Comparison of ENCODE assay signal across 1 cellular context in genomic region chr11:13135385-13136271, GRCh38.
TF ChIP-seq lines count a peak whose summit lies in the region.

No MANE protein-coding gene starts in this region.

TF ChIP-seq in K562, 482 proteins besides CTCF, POLR2A, EP300 and RAD21 (continued from another document):
- TF ChIP-seq MGA (IDR thresholded peaks at IDR 0.05): 0 out of 2 replicates have a peak, but pooled peaks have one; percentile 10
- TF ChIP-seq ZBTB1 (CRISPR knock-in tag; IDR thresholded peaks at IDR 0.05; ENCODE audit: borderline replicate concordance, low read depth): no peak
- no peak for TF ChIP-seq CHD4 (IDR thresholded peaks at IDR 0.05; ENCODE audit: insufficient read depth, insufficient replicate concordance, low read depth, low read length, poor library complexity, severe bottlenecking)
